9 cellular contexts compared by ENCODE assay signal in the genomic region with DNA sequence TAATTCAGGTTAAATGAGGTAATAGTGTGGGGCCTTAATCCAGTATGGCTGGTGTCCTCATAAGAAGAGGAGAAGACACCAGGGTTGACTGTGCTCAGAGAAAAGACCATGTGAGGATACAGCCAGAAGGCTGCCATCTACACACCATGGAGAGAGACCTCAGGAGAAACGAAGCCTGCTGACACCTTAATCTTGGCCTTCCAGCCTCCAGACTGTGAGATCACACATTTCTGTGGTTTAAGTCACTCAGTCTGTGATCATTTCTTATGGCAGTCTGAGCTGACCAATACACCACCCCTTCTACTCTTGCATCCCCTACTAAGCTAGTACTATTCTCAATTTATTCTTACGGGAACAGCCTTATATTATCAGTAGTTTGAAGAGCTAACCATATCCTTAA.
"Had no signal": no experiment of that assay in that cellular context is flagged by ENCODE, and none has a peak within 500 bp of the region (broad histone marks: within the 10 kb centered on the region; RNA-seq: fewer than 3 reads in every experiment).

No MANE protein-coding gene starts in this region.

- H3K4me3 ChIP-seq: GM23248, GM23338, HAP-1 had no signal

- ATAC-seq: GM23338, HCT116 had no signal

- DNase-seq: GM23248, GOT3, H7, H9, HCEC 1CT, HFFc6 had no signal

- H3K4me1 ChIP-seq: HAP-1 had no signal

- H3K27ac ChIP-seq: GM23248 had no signal

- H3K36me3 ChIP-seq: HAP-1 had no signal
